1 cellular context compared by ENCODE assay signal in the genomic region with DNA sequence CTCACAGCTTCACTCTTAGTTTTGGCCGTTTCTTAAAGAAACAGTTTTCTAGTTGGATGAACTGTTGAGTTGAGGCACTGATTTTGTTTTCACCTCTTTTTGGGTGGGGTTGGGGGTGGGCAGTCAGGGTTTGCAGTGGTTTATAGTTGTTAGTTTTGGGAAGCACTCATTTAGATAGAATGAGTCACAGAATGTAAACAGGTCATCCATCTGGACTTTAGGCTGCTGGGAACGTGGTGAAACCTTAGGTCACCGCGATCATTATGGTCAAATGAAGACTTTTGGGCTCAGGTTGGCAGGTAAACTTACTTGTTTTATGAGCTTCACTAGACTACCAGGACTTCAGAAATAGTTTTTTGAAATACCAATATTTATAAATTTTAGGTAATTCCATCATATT.
TF ChIP-seq lines count a peak whose summit lies in the region.

No MANE protein-coding gene starts in this region.

TF ChIP-seq in HepG2, 621 proteins besides CTCF, POLR2A, EP300 and RAD21 (continued from another document and continues in another):
- TF ChIP-seq, protein P1, sequence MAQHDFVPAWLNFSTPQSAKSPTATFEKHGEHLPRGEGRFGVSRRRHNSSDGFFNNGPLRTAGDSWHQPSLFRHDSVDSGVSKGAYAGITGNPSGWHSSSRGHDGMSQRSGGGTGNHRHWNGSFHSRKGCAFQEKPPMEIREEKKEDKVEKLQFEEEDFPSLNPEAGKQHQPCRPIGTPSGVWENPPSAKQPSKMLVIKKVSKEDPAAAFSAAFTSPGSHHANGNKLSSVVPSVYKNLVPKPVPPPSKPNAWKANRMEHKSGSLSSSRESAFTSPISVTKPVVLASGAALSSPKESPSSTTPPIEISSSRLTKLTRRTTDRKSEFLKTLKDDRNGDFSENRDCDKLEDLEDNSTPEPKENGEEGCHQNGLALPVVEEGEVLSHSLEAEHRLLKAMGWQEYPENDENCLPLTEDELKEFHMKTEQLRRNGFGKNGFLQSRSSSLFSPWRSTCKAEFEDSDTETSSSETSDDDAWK (CRISPR knock-in tag; IDR thresholded peaks at IDR 0.05), result no peak
- TF ChIP-seq PHF20 (CRISPR knock-in tag; IDR thresholded peaks at IDR 0.05) (no peak), ZNF589 (CRISPR knock-in tag; conservative IDR thresholded peaks at IDR 0.05) (no peak), SNAI1 (CRISPR knock-in tag; IDR thresholded peaks at IDR 0.05; ENCODE audit: borderline replicate concordance) (no peak), TSC22D2 (CRISPR knock-in tag; IDR thresholded peaks at IDR 0.05; ENCODE audit: borderline replicate concordance) (no peak), ZNF264 (CRISPR knock-in tag; IDR thresholded peaks at IDR 0.05) (peak; percentile 49; the same call in 1 of the 2 replicates), CHCHD3 (CRISPR knock-in tag; IDR thresholded peaks at IDR 0.05) (no peak), DPF2 (CRISPR knock-in tag; IDR thresholded peaks at IDR 0.05; ENCODE audit: borderline replicate concordance, low read depth) (peak; percentile 83), ZFP36L1 (CRISPR knock-in tag; IDR thresholded peaks at IDR 0.05) (no peak), SAP130 (CRISPR knock-in tag; IDR thresholded peaks at IDR 0.05; ENCODE audit: low read depth) (peak; percentile 60), LCORL (IDR thresholded peaks at IDR 0.05) (peak; percentile 82; the same call in 1 of the 2 replicates), LCORL (CRISPR knock-in tag; IDR thresholded peaks at IDR 0.05) (peak; percentile 99), ZBTB46 (CRISPR knock-in tag; IDR thresholded peaks at IDR 0.05; ENCODE audit: borderline replicate concordance) (no peak), DR1 (CRISPR knock-in tag; IDR thresholded peaks at IDR 0.05) (no peak), FOSL1 (CRISPR knock-in tag; IDR thresholded peaks at IDR 0.05; ENCODE audit: borderline replicate concordance) (peak; percentile 95), PPARG (CRISPR knock-in tag; conservative IDR thresholded peaks at IDR 0.05) (0 out of 2 replicates have a peak, but pooled peaks have one; percentile 20), ZNF607 (CRISPR knock-in tag; IDR thresholded peaks at IDR 0.05; ENCODE audit: borderline replicate concordance) (no peak), MEIS2 (CRISPR knock-in tag; IDR thresholded peaks at IDR 0.05) (no peak), ARNT2 (CRISPR knock-in tag; IDR thresholded peaks at IDR 0.05; ENCODE audit: low read depth) (no peak), JUN (CRISPR knock-in tag; IDR thresholded peaks at IDR 0.05) (peak; percentile 80), RARA (CRISPR knock-in tag; IDR thresholded peaks at IDR 0.05) (peak; percentile 76), HMGXB4 (CRISPR knock-in tag; IDR thresholded peaks at IDR 0.05; ENCODE audit: borderline replicate concordance in 1 of 2, low read depth in 1 of 2) (no peak), ZNF800 (CRISPR knock-in tag; IDR thresholded peaks at IDR 0.05) (0 out of 2 replicates have a peak, but pooled peaks have one; percentile 23), HDAC2 (CRISPR knock-in tag; IDR thresholded peaks at IDR 0.05) (peak; percentile 66), RFXAP (CRISPR knock-in tag; IDR thresholded peaks at IDR 0.05; ENCODE audit: borderline replicate concordance) (no peak), JDP2 (CRISPR knock-in tag; IDR thresholded peaks at IDR 0.05; ENCODE audit: borderline replicate concordance) (no peak), ZNF281 (CRISPR knock-in tag; IDR thresholded peaks at IDR 0.05; ENCODE audit: borderline replicate concordance) (peak; percentile 43; the same call in 1 of the 2 replicates), RNF2 (conservative IDR thresholded peaks at IDR 0.05; ENCODE audit: low read depth) (no peak), NR2F6 (IDR thresholded peaks at IDR 0.05) (peak; percentile 35; the same call in 1 of the 2 replicates), NR2F6 (CRISPR knock-in tag; IDR thresholded peaks at IDR 0.05) (peak; percentile 69)
- TF ChIP-seq, protein P2, sequence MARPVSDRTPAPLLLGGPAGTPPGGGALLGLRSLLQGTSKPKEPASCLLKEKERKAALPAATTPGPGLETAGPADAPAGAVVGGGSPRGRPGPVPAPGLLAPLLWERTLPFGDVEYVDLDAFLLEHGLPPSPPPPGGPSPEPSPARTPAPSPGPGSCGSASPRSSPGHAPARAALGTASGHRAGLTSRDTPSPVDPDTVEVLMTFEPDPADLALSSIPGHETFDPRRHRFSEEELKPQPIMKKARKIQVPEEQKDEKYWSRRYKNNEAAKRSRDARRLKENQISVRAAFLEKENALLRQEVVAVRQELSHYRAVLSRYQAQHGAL (CRISPR knock-in tag; IDR thresholded peaks at IDR 0.05; ENCODE audit: not compliant biosample characterization), result no peak
- TF ChIP-seq, protein P3, sequence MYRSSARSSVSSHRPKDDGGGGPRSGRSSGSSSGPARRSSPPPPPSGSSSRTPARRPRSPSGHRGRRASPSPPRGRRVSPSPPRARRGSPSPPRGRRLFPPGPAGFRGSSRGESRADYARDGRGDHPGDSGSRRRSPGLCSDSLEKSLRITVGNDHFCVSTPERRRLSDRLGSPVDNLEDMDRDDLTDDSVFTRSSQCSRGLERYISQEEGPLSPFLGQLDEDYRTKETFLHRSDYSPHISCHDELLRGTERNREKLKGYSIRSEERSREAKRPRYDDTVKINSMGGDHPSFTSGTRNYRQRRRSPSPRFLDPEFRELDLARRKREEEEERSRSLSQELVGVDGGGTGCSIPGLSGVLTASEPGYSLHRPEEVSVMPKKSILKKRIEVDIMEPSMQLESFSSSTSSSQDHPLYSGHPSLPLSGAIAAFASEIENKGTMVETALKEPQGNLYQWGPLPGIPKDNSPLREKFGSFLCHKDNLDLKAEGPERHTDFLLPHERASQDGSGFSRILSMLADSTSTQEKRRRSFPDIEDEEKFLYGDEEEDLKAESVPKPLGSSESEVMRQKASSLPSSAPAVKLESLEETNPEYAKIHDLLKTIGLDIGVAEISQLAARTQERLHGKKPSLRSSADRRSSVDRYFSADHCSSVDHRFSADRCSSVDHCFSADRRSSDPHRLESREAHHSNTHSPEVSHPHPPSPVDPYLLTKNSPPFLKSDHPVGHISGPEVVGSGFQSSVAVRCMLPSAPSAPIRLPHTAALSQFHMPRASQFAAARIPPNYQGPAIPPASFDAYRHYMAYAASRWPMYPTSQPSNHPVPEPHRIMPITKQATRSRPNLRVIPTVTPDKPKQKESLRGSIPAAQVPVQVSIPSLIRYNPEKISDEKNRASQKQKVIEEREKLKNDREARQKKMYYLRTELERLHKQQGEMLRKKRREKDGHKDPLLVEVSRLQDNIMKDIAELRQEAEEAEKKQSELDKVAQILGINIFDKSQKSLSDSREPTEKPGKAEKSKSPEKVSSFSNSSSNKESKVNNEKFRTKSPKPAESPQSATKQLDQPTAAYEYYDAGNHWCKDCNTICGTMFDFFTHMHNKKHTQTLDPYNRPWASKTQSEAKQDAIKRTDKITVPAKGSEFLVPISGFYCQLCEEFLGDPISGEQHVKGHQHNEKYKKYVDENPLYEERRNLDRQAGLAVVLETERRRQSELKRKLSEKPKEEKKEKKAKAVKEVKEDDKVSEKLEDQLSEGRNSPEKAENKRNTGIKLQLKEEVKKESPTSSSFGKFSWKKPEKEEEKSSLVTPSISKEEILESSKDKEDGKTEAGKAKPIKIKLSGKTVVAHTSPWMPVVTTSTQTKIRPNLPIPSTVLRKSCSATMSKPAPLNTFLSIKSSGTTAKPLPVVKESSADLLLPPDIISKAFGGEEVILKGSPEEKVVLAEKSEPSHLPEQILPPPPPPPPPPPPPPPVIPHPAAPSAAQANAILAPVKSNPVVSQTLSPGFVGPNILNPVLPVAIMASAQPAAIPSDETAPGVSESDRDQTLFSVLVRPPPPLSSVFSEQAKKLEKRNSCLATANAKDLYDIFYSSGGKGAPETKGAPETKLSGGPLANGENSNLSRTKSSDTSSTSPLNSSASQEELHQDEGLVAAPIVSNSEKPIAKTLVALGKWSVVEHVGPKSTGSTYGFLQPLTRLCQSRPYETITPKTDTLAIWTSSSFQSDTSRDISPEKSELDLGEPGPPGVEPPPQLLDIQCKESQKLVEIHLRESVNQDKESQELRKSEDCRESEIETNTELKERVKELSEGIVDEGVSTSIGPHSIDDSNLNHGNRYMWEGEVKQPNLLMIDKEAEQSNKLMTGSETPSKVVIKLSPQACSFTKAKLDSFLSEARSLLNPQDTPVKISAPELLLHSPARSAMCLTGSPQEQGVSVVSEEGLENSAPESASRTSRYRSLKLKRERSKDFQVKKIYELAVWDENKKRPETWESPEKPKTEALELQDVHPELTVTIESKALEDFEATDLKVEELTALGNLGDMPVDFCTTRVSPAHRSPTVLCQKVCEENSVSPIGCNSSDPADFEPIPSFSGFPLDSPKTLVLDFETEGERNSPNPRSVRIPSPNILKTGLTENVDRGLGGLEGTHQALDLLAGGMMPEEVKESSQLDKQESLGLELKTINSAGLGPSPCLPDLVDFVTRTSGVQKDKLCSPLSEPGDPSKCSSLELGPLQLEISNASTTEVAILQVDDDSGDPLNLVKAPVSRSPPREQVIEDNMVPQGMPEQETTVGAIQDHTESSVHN (CRISPR knock-in tag; IDR thresholded peaks at IDR 0.05), result no peak
- TF ChIP-seq, protein P4, sequence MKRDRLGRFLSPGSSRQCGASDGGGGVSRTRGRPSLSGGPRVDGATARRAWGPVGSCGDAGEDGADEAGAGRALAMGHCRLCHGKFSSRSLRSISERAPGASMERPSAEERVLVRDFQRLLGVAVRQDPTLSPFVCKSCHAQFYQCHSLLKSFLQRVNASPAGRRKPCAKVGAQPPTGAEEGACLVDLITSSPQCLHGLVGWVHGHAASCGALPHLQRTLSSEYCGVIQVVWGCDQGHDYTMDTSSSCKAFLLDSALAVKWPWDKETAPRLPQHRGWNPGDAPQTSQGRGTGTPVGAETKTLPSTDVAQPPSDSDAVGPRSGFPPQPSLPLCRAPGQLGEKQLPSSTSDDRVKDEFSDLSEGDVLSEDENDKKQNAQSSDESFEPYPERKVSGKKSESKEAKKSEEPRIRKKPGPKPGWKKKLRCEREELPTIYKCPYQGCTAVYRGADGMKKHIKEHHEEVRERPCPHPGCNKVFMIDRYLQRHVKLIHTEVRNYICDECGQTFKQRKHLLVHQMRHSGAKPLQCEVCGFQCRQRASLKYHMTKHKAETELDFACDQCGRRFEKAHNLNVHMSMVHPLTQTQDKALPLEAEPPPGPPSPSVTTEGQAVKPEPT (CRISPR knock-in tag; IDR thresholded peaks at IDR 0.05; ENCODE audit: low read depth), result no peak
- TF ChIP-seq, protein P5, sequence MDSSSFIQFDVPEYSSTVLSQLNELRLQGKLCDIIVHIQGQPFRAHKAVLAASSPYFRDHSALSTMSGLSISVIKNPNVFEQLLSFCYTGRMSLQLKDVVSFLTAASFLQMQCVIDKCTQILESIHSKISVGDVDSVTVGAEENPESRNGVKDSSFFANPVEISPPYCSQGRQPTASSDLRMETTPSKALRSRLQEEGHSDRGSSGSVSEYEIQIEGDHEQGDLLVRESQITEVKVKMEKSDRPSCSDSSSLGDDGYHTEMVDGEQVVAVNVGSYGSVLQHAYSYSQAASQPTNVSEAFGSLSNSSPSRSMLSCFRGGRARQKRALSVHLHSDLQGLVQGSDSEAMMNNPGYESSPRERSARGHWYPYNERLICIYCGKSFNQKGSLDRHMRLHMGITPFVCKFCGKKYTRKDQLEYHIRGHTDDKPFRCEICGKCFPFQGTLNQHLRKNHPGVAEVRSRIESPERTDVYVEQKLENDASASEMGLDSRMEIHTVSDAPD (CRISPR knock-in tag; IDR thresholded peaks at IDR 0.05), result no peak
